In the genomic region with DNA sequence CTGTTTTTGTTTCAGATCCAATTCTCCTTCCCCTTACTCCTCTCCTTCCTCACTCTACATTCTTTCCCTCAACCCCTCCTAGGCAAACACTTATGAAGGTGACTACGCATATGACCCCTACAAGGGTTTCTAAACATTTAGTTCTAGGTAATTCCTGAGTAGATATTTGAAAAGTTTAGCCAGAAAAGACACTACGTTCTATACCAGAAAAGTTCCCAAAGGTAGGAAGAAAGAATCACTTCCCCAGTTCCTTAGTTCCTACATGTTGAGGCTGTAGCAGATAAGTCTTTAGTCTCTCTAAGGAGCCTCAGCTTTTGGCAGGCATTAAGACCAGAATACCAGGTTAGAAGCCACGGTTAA, we compare ENCODE assay signal across 1 cellular context.
TF ChIP-seq lines count a peak whose summit lies in the region.

No MANE protein-coding gene starts in this region.

TF ChIP-seq in WTC11, 78 proteins besides CTCF, POLR2A, EP300 and RAD21 (continued from another document):
- TF ChIP-seq, protein P1, sequence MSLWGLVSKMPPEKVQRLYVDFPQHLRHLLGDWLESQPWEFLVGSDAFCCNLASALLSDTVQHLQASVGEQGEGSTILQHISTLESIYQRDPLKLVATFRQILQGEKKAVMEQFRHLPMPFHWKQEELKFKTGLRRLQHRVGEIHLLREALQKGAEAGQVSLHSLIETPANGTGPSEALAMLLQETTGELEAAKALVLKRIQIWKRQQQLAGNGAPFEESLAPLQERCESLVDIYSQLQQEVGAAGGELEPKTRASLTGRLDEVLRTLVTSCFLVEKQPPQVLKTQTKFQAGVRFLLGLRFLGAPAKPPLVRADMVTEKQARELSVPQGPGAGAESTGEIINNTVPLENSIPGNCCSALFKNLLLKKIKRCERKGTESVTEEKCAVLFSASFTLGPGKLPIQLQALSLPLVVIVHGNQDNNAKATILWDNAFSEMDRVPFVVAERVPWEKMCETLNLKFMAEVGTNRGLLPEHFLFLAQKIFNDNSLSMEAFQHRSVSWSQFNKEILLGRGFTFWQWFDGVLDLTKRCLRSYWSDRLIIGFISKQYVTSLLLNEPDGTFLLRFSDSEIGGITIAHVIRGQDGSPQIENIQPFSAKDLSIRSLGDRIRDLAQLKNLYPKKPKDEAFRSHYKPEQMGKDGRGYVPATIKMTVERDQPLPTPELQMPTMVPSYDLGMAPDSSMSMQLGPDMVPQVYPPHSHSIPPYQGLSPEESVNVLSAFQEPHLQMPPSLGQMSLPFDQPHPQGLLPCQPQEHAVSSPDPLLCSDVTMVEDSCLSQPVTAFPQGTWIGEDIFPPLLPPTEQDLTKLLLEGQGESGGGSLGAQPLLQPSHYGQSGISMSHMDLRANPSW (CRISPR knock-in tag; conservative IDR thresholded peaks at IDR 0.05; ENCODE audit: low read depth) = no peak
